In the genomic region with DNA sequence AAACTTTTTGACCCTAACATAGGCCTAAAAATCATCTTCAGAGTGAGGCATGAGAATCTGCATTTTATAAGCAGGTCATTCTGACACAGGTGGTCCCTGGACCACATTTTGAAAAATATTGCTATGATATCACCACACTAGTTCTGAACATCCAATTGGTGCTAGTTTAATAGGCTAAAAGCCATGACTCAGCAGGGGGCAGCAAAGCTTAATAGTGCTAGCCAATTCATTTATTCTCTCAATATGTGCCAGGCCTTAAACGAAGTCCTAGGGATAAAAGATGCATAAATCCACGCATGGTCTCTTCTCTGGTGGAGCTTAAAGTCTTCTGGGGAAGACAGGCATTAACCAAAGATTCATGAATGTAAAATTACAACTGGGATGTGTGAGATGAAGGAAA, we compare ENCODE assay signal across 8 cellular contexts. TPM values are rescaled to one million over a fixed set of nuclear protein-coding genes. Genes with fewer than 3 reads are reported as not detected.
A peak's percentile ranks its signal among the peaks of the same experiment; 100 is the strongest.
DNase-seq lines count a peak whose midpoint lies in the region; ATAC-seq and TF ChIP-seq lines count a peak whose summit lies in the region.

No MANE protein-coding gene starts in this region.

- no peak overlapping the region for H3K9ac ChIP-seq in OCI-LY3 (ENCODE audit: low read length)

- POLR2A ChIA-PET in HEK293T (lab: Yijun Ruan, JAX): interaction anchor here (3.0 kb wide), 1 partner anchor 9 kb away, joined by 18 read pairs; the partner anchor contains the start of gene SLC25A28

- no peaks in the 10 kb centered on the region for H3K4me1 Mint-ChIP-seq in activated naive CD4-positive, alpha-beta T cell treated with anti-CD3 and anti-CD28 coated beads for 36 hours (ENCODE audit: low read depth)

- peaks cover 25% of the 10 kb centered on the region for H3K4me1 ChIP-seq in OCI-LY3 (ENCODE audit: low read length)

- peaks cover 5% of the 10 kb centered on the region for H3K27me3 Mint-ChIP-seq in activated naive CD4-positive, alpha-beta T cell treated with anti-CD3 and anti-CD28 coated beads for 36 hours (ENCODE audit: low read depth)

- H3K9me3 Mint-ChIP-seq in activated naive CD4-positive, alpha-beta T cell treated with anti-CD3 and anti-CD28 coated beads for 36 hours: no peaks in the 10 kb centered on the region
- H3K9me3 Mint-ChIP-seq in activated naive CD4-positive, alpha-beta T cell treated with anti-CD3 and anti-CD28 coated beads, Interleukin-2, amount 50 U/mL, for 72 hours: no peaks in the 10 kb centered on the region

- intact Hi-C loops in activated naive CD4-positive, alpha-beta T cell treated with anti-CD3 and anti-CD28 coated beads for 36 hours (cut with micrococcal nuclease): loop anchor here (1.0 kb wide), 1 partner anchor 81 kb away; no protein-coding TSS in a partner anchor

- peak; percentile 67 for TF ChIP-seq CTCF in OCI-LY3 (IDR thresholded peaks at IDR 0.05; ENCODE audit: low read depth, low read length)
- peak; percentile 77 for TF ChIP-seq CTCF in epithelial cell of proximal tubule (conservative IDR thresholded peaks at IDR 0.05; ENCODE audit: low read depth, low read length)

- CTCF ChIA-PET in activated naive CD4-positive, alpha-beta T cell treated with anti-CD3 and anti-CD28 coated beads for 36 hours (lab: Charles Lee): interaction anchor here (1.0 to 1.1 kb wide), 2 partner anchors 8 to 19 kb away, joined by 3 to 4 read pairs; no protein-coding TSS in a partner anchor
- CTCF ChIA-PET in HEK293T (lab: Yijun Ruan, JAX): interaction anchor here (0.7 to 1.4 kb wide), 2 partner anchors 9 to 159 kb away, joined by 3 to 4 read pairs; no protein-coding TSS in a partner anchor

- DNase-seq in activated naive CD4-positive, alpha-beta T cell treated with anti-CD3 and anti-CD28 coated beads for 36 hours: peak; percentile 44
- DNase-seq in activated naive CD4-positive, alpha-beta T cell treated with anti-CD3 and anti-CD28 coated beads, Interleukin-2, amount 50 U/mL, for 72 hours (ENCODE audit: low spot score in 2 of 2): no peak
- peak; percentile 18 for DNase-seq in epithelial cell of proximal tubule (ENCODE audit: low read depth)
- peak; percentile 50 for DNase-seq in stromal cell of bone marrow (ENCODE audit: low read depth)
- DNase-seq in NCI-H2081 (lab: John Stamatoyannopoulos, UW): no peak
- DNase-seq in HEK293T (ENCODE audit: extremely low spot score): no peak
- DNase-seq in NCI-H774 (lab: John Stamatoyannopoulos, UW): no peak

- no peaks in the 10 kb centered on the region for H3K36me3 ChIP-seq in OCI-LY3 (replicated peaks; ENCODE audit: low read depth, low read length)

- H3K9me3 ChIP-seq in OCI-LY3 (ENCODE audit: insufficient read depth, low read length): no peaks in the 10 kb centered on the region

- H3K27ac ChIP-seq in OCI-LY3 (ENCODE audit: low read length): no peak overlapping the region

- H3K4me3 Mint-ChIP-seq in activated naive CD4-positive, alpha-beta T cell treated with anti-CD3 and anti-CD28 coated beads for 36 hours: no peak overlapping the region

- H3K4me2 ChIP-seq in OCI-LY3 (ENCODE audit: low read length): peak overlapping the region; percentile 39; the same call in 1 of the 2 replicates

- H3K4me3 ChIP-seq in OCI-LY3 (ENCODE audit: low read length) (no peak overlapping the region), epithelial cell of proximal tubule (ENCODE audit: low read depth, low read length) (no peak overlapping the region)

- H2AFZ ChIP-seq in OCI-LY3 (ENCODE audit: low read depth, low read length): no peak overlapping the region

- H4K20me1 ChIP-seq in OCI-LY3 (ENCODE audit: insufficient read depth, low read length): no peaks in the 10 kb centered on the region

- H3K27ac Mint-ChIP-seq in activated naive CD4-positive, alpha-beta T cell treated with anti-CD3 and anti-CD28 coated beads for 36 hours: no peak overlapping the region
- no peak overlapping the region for H3K27ac Mint-ChIP-seq in activated naive CD4-positive, alpha-beta T cell treated with anti-CD3 and anti-CD28 coated beads, Interleukin-2, amount 50 U/mL, for 72 hours

- ATAC-seq in activated naive CD4-positive, alpha-beta T cell treated with anti-CD3 and anti-CD28 coated beads, Interleukin-2, amount 50 U/mL, for 72 hours: no peak

- no peaks in the 10 kb centered on the region for H3K79me2 ChIP-seq in OCI-LY3 (ENCODE audit: low read length)

- no peaks in the 10 kb centered on the region for H3K36me3 Mint-ChIP-seq in activated naive CD4-positive, alpha-beta T cell treated with anti-CD3 and anti-CD28 coated beads for 36 hours (ENCODE audit: low read depth)
- H3K36me3 Mint-ChIP-seq in activated naive CD4-positive, alpha-beta T cell treated with anti-CD3 and anti-CD28 coated beads, Interleukin-2, amount 50 U/mL, for 72 hours: peaks cover 0 to 5% of the 10 kb centered on the region in 2 donors

- H3K27me3 ChIP-seq in OCI-LY3 (ENCODE audit: low read depth, low read length): no peaks in the 10 kb centered on the region

TF ChIP-seq in HEK293T, 16 proteins besides CTCF, POLR2A, EP300 and RAD21:
- TF ChIP-seq L3MBTL2 (conservative IDR thresholded peaks at IDR 0.05) (no peak), BHLHE40 (IDR thresholded peaks at IDR 0.05; ENCODE audit: borderline replicate concordance) (no peak), FOXK2 (IDR thresholded peaks at IDR 0.05) (no peak), FOXM1 (IDR thresholded peaks at IDR 0.05; ENCODE audit: borderline replicate concordance) (no peak), SP1 (IDR thresholded peaks at IDR 0.05) (no peak), LEF1 (IDR thresholded peaks at IDR 0.05; ENCODE audit: borderline replicate concordance) (no peak), SUZ12 (IDR thresholded peaks at IDR 0.05) (no peak), ZNF384 (IDR thresholded peaks at IDR 0.05) (no peak), ELF4 (IDR thresholded peaks at IDR 0.05) (no peak), NFRKB (IDR thresholded peaks at IDR 0.05) (no peak), HDGF (IDR thresholded peaks at IDR 0.05; ENCODE audit: borderline replicate concordance) (no peak), CTBP1 (IDR thresholded peaks at IDR 0.05; ENCODE audit: borderline replicate concordance) (no peak), FOXA1 (IDR thresholded peaks at IDR 0.05) (no peak), ARNT (IDR thresholded peaks at IDR 0.05) (no peak), TARDBP (IDR thresholded peaks at IDR 0.05) (no peak)
- TF ChIP-seq, protein P1, sequence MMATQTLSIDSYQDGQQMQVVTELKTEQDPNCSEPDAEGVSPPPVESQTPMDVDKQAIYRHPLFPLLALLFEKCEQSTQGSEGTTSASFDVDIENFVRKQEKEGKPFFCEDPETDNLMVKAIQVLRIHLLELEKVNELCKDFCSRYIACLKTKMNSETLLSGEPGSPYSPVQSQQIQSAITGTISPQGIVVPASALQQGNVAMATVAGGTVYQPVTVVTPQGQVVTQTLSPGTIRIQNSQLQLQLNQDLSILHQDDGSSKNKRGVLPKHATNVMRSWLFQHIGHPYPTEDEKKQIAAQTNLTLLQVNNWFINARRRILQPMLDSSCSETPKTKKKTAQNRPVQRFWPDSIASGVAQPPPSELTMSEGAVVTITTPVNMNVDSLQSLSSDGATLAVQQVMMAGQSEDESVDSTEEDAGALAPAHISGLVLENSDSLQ (IDR thresholded peaks at IDR 0.05): no peak

RNA-seq across cellular contexts. Expression of gene SLC25A28, which starts 10.2 kb away (rescaled TPM):
- 10 to 100 TPM; 66.3 to 72.8 TPM for total RNA-seq in activated naive CD4-positive, alpha-beta T cell treated with anti-CD3 and anti-CD28 coated beads for 36 hours
- 10 to 100 TPM; 68.6 to 75.0 TPM for total RNA-seq in activated naive CD4-positive, alpha-beta T cell treated with anti-CD3 and anti-CD28 coated beads, Interleukin-2, amount 50 U/mL, for 72 hours
- total RNA-seq in epithelial cell of proximal tubule: 3.1 and 8.3 TPM in 2 replicates

RNA-seq across cellular contexts. Expression of gene ENTPD7, which starts 28.9 kb away (rescaled TPM):
- 1 to 10 TPM; 1.2 to 1.4 TPM for total RNA-seq in activated naive CD4-positive, alpha-beta T cell treated with anti-CD3 and anti-CD28 coated beads for 36 hours
- total RNA-seq in activated naive CD4-positive, alpha-beta T cell treated with anti-CD3 and anti-CD28 coated beads, Interleukin-2, amount 50 U/mL, for 72 hours: 1 to 10 TPM; 2.9 to 3.3 TPM
- 20.3 and 25.5 TPM in 2 replicates for total RNA-seq in epithelial cell of proximal tubule

Comparison
In these comparisons a context has a peak if more than half of its experiments do, and no peak if none do; other contexts are left out.
1. DNase-seq: peak in activated naive CD4-positive, alpha-beta T cell treated with anti-CD3 and anti-CD28 coated beads for 36 hours (single experiment), epithelial cell of proximal tubule (single experiment) and stromal cell of bone marrow (single experiment); none in activated naive CD4-positive, alpha-beta T cell treated with anti-CD3 and anti-CD28 coated beads, Interleukin-2, amount 50 U/mL, for 72 hours (0 of 2), NCI-H2081 (0 of 2), HEK293T (single experiment) and NCI-H774 (single experiment).